ENCODE assay signal across 12 cellular contexts in the genomic region with DNA sequence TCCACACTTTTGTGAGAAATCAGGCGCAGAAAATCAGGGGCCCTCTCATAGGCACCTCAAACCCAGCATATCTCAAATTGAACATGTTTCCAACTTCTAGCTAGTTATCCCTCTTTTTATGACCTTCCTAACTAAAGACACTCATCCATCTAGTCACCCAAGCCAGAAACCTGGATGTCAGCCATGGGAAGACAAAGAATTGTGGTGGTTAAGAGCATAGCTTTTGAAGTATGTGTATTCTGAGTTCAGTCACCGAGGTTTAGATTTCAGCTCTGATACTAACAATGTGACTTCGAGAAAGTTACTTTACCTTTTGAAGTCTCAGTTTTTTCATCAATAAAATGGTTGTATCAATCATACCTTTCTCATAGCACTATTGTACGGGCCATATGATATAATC.
DNase-seq lines count a peak whose midpoint lies in the region; TF ChIP-seq lines count a peak whose summit lies in the region.
"Had no signal": no experiment of that assay in that cellular context is flagged by ENCODE, and none has a peak within 500 bp of the region (broad histone marks: within the 10 kb centered on the region; RNA-seq: fewer than 3 reads in every experiment).

No MANE protein-coding gene starts in this region.

- WGBS in mammary epithelial cell (ENCODE audit: low coverage, missing lambda C conversion rate): 58% methylated on average over 4 of the region's 4 CpGs

- no peak overlapping the region for H3K4me2 ChIP-seq in mammary epithelial cell (ENCODE audit: insufficient read depth, low read depth, low read length)

- no peak overlapping the region for H3K27ac ChIP-seq in mammary epithelial cell (ENCODE audit: insufficient read depth, low read depth, low read length)
- H3K27ac ChIP-seq in ascending aorta: no peak overlapping the region
- H3K27ac ChIP-seq: esophagus muscularis mucosa, stomach had no signal

- BruUV-seq in mammary epithelial cell (replicated peaks; lab: Mats Ljungman, UMichigan): no TSS peak

- no peak overlapping the region for H3K9ac ChIP-seq in mammary epithelial cell (ENCODE audit: insufficient read depth, low read length)

- no peaks in the 10 kb centered on the region for H3K79me2 ChIP-seq in mammary epithelial cell (ENCODE audit: insufficient read depth, low read length)

- TF ChIP-seq CTCF in mammary epithelial cell (conservative IDR thresholded peaks at IDR 0.05 in 1 of 2, IDR thresholded peaks at IDR 0.05 in 1 of 2; ENCODE audit: extremely low read depth in 1 of 2, insufficient read depth in 1 of 2, low read depth in 1 of 2, low read length in 2 of 2) (no peak), ascending aorta (IDR thresholded peaks at IDR 0.05) (no peak)

- no peaks in the 10 kb centered on the region for H3K4me1 ChIP-seq in mammary epithelial cell (ENCODE audit: insufficient read depth, low read length)
- H3K4me1 ChIP-seq in ascending aorta: no peaks in the 10 kb centered on the region
- H3K4me1 ChIP-seq: stomach had no signal

- CTCF ChIA-PET in mammary epithelial cell (lab: Charles Lee; ENCODE audit: low non-redundant PET): no interaction called here

- peak; percentile 93 for DNase-seq in ELR (ENCODE audit: low read depth)
- peak; percentile 7 for DNase-seq in NCI-H2029 (lab: John Stamatoyannopoulos, UW)
- DNase-seq in mammary epithelial cell: peak; percentile 26
- DNase-seq in myocyte (ENCODE audit: low read depth): peak; percentile 32
- DNase-seq in ascending aorta (ENCODE audit: low spot score in 2 of 2): no peak
- no peak for DNase-seq in NK-92 treated with Interleukin-12 subunit alpha and Interleukin-12 subunit beta, amount 100 ng/mL, for 24 hours (lab: John Stamatoyannopoulos, UW)
- no peak for DNase-seq in SW 1271 (lab: John Stamatoyannopoulos, UW)
- DNase-seq: NCI-H2081, stomach, T-cell had no signal

- no peak overlapping the region for H3K4me3 ChIP-seq in mammary epithelial cell (replicated peaks in 1 of 3; ENCODE audit: insufficient read depth in 1 of 3, low read depth in 2 of 3, low read length in 3 of 3)
- no peak overlapping the region for H3K4me3 ChIP-seq in ascending aorta
- H3K4me3 ChIP-seq: esophagus muscularis mucosa, lung, stomach had no signal

- H3K27me3 ChIP-seq in mammary epithelial cell (ENCODE audit: insufficient read depth, low read length): peaks cover 2% of the 10 kb centered on the region
- no peaks in the 10 kb centered on the region for H3K27me3 ChIP-seq in ascending aorta
- H3K27me3 ChIP-seq: esophagus muscularis mucosa, stomach had no signal

- no peaks in the 10 kb centered on the region for H4K20me1 ChIP-seq in mammary epithelial cell (ENCODE audit: insufficient read depth, low read length)

- no peaks in the 10 kb centered on the region for H3K9me3 ChIP-seq in mammary epithelial cell (replicated peaks; ENCODE audit: insufficient read depth, low read length)
- H3K9me3 ChIP-seq in ascending aorta: no peaks in the 10 kb centered on the region
- H3K9me3 ChIP-seq: esophagus muscularis mucosa, stomach had no signal

- in situ Hi-C loops in mammary epithelial cell (cut with MboI; ENCODE audit: low sequenced_read_pairs in 2 of 2): no loop called here

- intact Hi-C loops in mammary epithelial cell (cut with micrococcal nuclease): no loop called here
- intact Hi-C loops in ascending aorta (cut with DNase I): no loop called here

- H3K36me3 ChIP-seq in mammary epithelial cell (ENCODE audit: insufficient read depth, low read length): no peaks in the 10 kb centered on the region
- no peaks in the 10 kb centered on the region for H3K36me3 ChIP-seq in ascending aorta
- H3K36me3 ChIP-seq: esophagus muscularis mucosa, stomach had no signal

- dilution Hi-C loops in mammary epithelial cell (cut with HindIII; ENCODE audit: low sequenced_read_pairs): no loop called here

- no peak overlapping the region for H2AFZ ChIP-seq in mammary epithelial cell (ENCODE audit: low read depth, low read length)

Comparison
In these comparisons a context has a peak if more than half of its experiments do, and no peak if none do; other contexts are left out.
1. DNase-seq: peak in ELR (single experiment), NCI-H2029 (single experiment), mammary epithelial cell (single experiment) and myocyte (single experiment); none in ascending aorta (0 of 2), NK-92 treated with Interleukin-12 subunit alpha and Interleukin-12 subunit beta, amount 100 ng/mL, for 24 hours (single experiment) and SW 1271 (0 of 2).